ENCODE assay signal across 11 cellular contexts in genomic region chr11:95011376-95011775, GRCh38. TPM values are rescaled to one million over a fixed set of nuclear protein-coding genes. Genes with fewer than 3 reads are reported as not detected.
"Had no signal": no experiment of that assay in that cellular context is flagged by ENCODE, and none has a peak within 500 bp of the region (broad histone marks: within the 10 kb centered on the region; RNA-seq: fewer than 3 reads in every experiment).

No MANE protein-coding gene starts in this region.

- H3K4me1 ChIP-seq: HAP-1 had no signal

- ATAC-seq: HCT116 had no signal

- H3K9ac ChIP-seq: GM23248 had no signal

- H3K9me3 ChIP-seq: HAP-1 had no signal

- H3K27ac ChIP-seq: GM23248, HL-60 had no signal

- H3K36me3 ChIP-seq: HAP-1 had no signal

- H2AFZ ChIP-seq: GM23248 had no signal

- DNase-seq: GM23248, GOT3, H7, HFFc6, KG1 had no signal

- H3K4me3 ChIP-seq: GM23248, HAP-1 had no signal

RNA-seq across cellular contexts. Expression of gene KDM4E, which starts 13.7 kb away (rescaled TPM):
- total RNA-seq: GM23248, H4, H7, HFFc6, HT1080 had no signal
- polyA plus RNA-seq: GM23248, IgD-negative memory B cell had no signal

RNA-seq across cellular contexts. Expression of gene KDM4F, which starts 37.8 kb away (rescaled TPM):
- total RNA-seq: GM23248, H4, H7, HFFc6, HT1080 had no signal
- polyA plus RNA-seq: GM23248, IgD-negative memory B cell had no signal
